In genomic region chr9:92245005-92245797, GRCh38 we compare ENCODE assay signal across 15 cellular contexts. TPM values are rescaled to one million over a fixed set of nuclear protein-coding genes. Genes with fewer than 3 reads are reported as not detected.
DNase-seq lines count a peak whose midpoint lies in the region; ATAC-seq, FAIRE-seq and TF ChIP-seq lines count a peak whose summit lies in the region.
"Had no signal": no experiment of that assay in that cellular context is flagged by ENCODE, and none has a peak within 500 bp of the region (broad histone marks: within the 10 kb centered on the region; RNA-seq: fewer than 3 reads in every experiment).

No MANE protein-coding gene starts in this region.

- H3K79me2 ChIP-seq in keratinocyte (ENCODE audit: control insufficient read depth, insufficient read depth, low read length), result no peaks in the 10 kb centered on the region

- peaks cover 3% of the 10 kb centered on the region for H3K4me1 ChIP-seq in keratinocyte (ENCODE audit: control insufficient read depth, extremely low read depth, insufficient read depth, low read length)
- H3K4me1 ChIP-seq: Peyer's patch had no signal

- H3K9ac ChIP-seq in keratinocyte (ENCODE audit: control insufficient read depth, extremely low read depth, insufficient read depth, low read length), result peak overlapping the region; percentile 16

- H3K27ac ChIP-seq in keratinocyte (ENCODE audit: control insufficient read depth, insufficient read depth, low read length) (peak overlapping the region; percentile 1), caudate nucleus (ENCODE audit: low read depth, low read length) (no peak overlapping the region)
- H3K27ac ChIP-seq: Peyer's patch, VCaP had no signal

- no peak overlapping the region for H3K4me2 ChIP-seq in keratinocyte (ENCODE audit: control insufficient read depth, extremely low read depth, insufficient read depth, low read depth, low read length)

- no peaks in the 10 kb centered on the region for H3K27me3 ChIP-seq in keratinocyte (ENCODE audit: control insufficient read depth, extremely low read depth, insufficient read depth, low read length)
- H3K27me3 ChIP-seq: Peyer's patch had no signal

- peak; percentile 51 for DNase-seq in AG08395 (ENCODE audit: low spot score)
- DNase-seq in HS-5 (ENCODE audit: low read depth), result peak; percentile 78
- DNase-seq in astrocyte of the hippocampus (ENCODE audit: low read depth, low spot score), result peak; percentile 49
- no peak for DNase-seq in keratinocyte (ENCODE audit: low read depth, low spot score)
- no peak for DNase-seq in NCI-H2227 treated with DMSO at 0.1 percent for 48 hours (lab: John Stamatoyannopoulos, UW)
- no peak for DNase-seq in caudate nucleus (lab: John Stamatoyannopoulos, UW)
- no peak for DNase-seq in NCI-H2196 treated with DMSO at 0.1 percent for 48 hours (lab: John Stamatoyannopoulos, UW; ENCODE audit: unreplicated experiment)
- DNase-seq: activated effector memory CD4-positive, alpha-beta T cell treated with anti-CD3 and anti-CD28 coated beads, Interleukin-2, amount 50 U/mL, for 16 hours; Calu3; endodermal cell; islet precursor cell; NCI-H2171 treated with DMSO at 0.1 percent for 48 hours; Peyer's patch had no signal

- TF ChIP-seq CTCF in keratinocyte (optimal IDR thresholded peaks at IDR 0.05 in 1 of 3, IDR thresholded peaks at IDR 0.05 in 1 of 3, conservative IDR thresholded peaks at IDR 0.05 in 1 of 3; ENCODE audit: extremely low read depth in 1 of 3, insufficient read depth in 2 of 3, low read length in 3 of 3), result no peak

- H4K20me1 ChIP-seq in keratinocyte (ENCODE audit: control insufficient read depth, extremely low read depth, insufficient read depth, low read length), result peaks cover 3% of the 10 kb centered on the region

- no peaks in the 10 kb centered on the region for H3K9me1 ChIP-seq in keratinocyte (ENCODE audit: control insufficient read depth, extremely low read depth, insufficient read depth, low read length)

- H2AFZ ChIP-seq in keratinocyte (ENCODE audit: control insufficient read depth, low read length), result no peak overlapping the region

- no peak for ATAC-seq in HG03025 (IDR thresholded peaks at IDR 0.05; ENCODE audit: low FRiP score, unreplicated experiment)

- H3K4me3 ChIP-seq in keratinocyte (ENCODE audit: control insufficient read depth in 2 of 3, extremely low read depth in 1 of 3, insufficient read depth in 2 of 3, low read depth in 1 of 3, low read length in 3 of 3), result no peak overlapping the region
- H3K4me3 ChIP-seq: Peyer's patch had no signal

- dilution Hi-C loops in keratinocyte (cut with MboI; ENCODE audit: extremely low pct_ligation_motif_present, low sequenced_read_pairs), result no loop called here

- no peak for FAIRE-seq in keratinocyte (lab: Jason Lieb, UNC)

- no peaks in the 10 kb centered on the region for H3K9me3 ChIP-seq in keratinocyte (ENCODE audit: control insufficient read depth, low read depth, low read length)
- H3K9me3 ChIP-seq: Peyer's patch had no signal

- peaks cover 45 to 86% of the 10 kb centered on the region in 2 experiments for H3K36me3 ChIP-seq in keratinocyte (ENCODE audit: control insufficient read depth in 2 of 2, extremely low read depth in 1 of 2, insufficient read depth in 2 of 2, low read length in 2 of 2)

RNA-seq across cellular contexts. Expression of gene IARS1, which starts 48.3 kb away (rescaled TPM):
- 60.1 to 88.4 TPM (median 82.4 TPM) in 3 replicates for polyA plus RNA-seq in keratinocyte
- 95.9 TPM for polyA plus RNA-seq in keratinocyte (2011; ENCODE audit: low read depth)
- 62.1 and 101 TPM in 2 replicates for polyA plus RNA-seq in keratinocyte (2011; cell fraction: cytosol; rRNA removed)
- 162 and 172 TPM in 2 replicates for polyA plus RNA-seq in keratinocyte (2011; cell fraction: nucleus; rRNA removed)
- 99.2 and 114 TPM in 2 replicates for polyA plus RNA-seq in keratinocyte (2012; ENCODE audit: low replicate concordance)
- 94.9 to 250 TPM (median 106 TPM) in 3 replicates for polyA minus RNA-seq in keratinocyte
- 83.6 TPM for polyA minus RNA-seq in keratinocyte (2011; cell fraction: cytosol; rRNA and poly(A)+ RNA removed)
- polyA minus RNA-seq in keratinocyte (2011; cell fraction: nucleus; rRNA and poly(A)+ RNA removed), result 108 and 238 TPM in 2 replicates

Comparison
In these comparisons a context has a peak if more than half of its experiments do, and no peak if none do; other contexts are left out.
1. DNase-seq: peak in AG08395 (single experiment), HS-5 (single experiment) and astrocyte of the hippocampus (single experiment); none in keratinocyte (single experiment), NCI-H2227 treated with DMSO at 0.1 percent for 48 hours (single experiment), caudate nucleus (0 of 61) and NCI-H2196 treated with DMSO at 0.1 percent for 48 hours (single experiment).